Comparison of ENCODE assay signal across 12 cellular contexts in genomic region chr11:68467446-68467845, GRCh38. TPM values are rescaled to one million over a fixed set of nuclear protein-coding genes. Genes with fewer than 3 reads are reported as not detected.
DNase-seq lines count a peak whose midpoint lies in the region; ATAC-seq and TF ChIP-seq lines count a peak whose summit lies in the region.
"Had no signal": no experiment of that assay in that cellular context is flagged by ENCODE, and none has a peak within 500 bp of the region (broad histone marks: within the 10 kb centered on the region; RNA-seq: fewer than 3 reads in every experiment).

No MANE protein-coding gene starts in this region.

- peaks cover 0 to 16% of the 10 kb centered on the region in 2 experiments; a peak in 2 of 3 replicates for H3K36me3 ChIP-seq in HEK293 (ENCODE audit: control insufficient read depth in 2 of 2, insufficient read depth in 1 of 2, low read length in 2 of 2)
- no peaks in the 10 kb centered on the region for H3K36me3 ChIP-seq in psoas muscle (ENCODE audit: insufficient read depth in 1 of 2, low read depth in 1 of 2)
- no peaks in the 10 kb centered on the region for H3K36me3 ChIP-seq in prostate gland

- H3K4me1 Mint-ChIP-seq in central memory CD8-positive, alpha-beta T cell: peaks cover 90% of the 10 kb centered on the region

- peak overlapping the region; percentile 41 for H3K4me3 Mint-ChIP-seq in central memory CD8-positive, alpha-beta T cell

- TF ChIP-seq CTCF in HEK293 (tag by site-specific recombination; IDR thresholded peaks at IDR 0.05) (no peak), psoas muscle (IDR thresholded peaks at IDR 0.05) (no peak), prostate gland (IDR thresholded peaks at IDR 0.05) (no peak)

- no peaks in the 10 kb centered on the region for H3K27me3 Mint-ChIP-seq in central memory CD8-positive, alpha-beta T cell

- intact Hi-C loops in psoas muscle (cut with DNase I): loop anchor here (5.0 to 10.0 kb wide), 3 partner anchors 57 to 110 kb away; no protein-coding TSS in a partner anchor
- intact Hi-C loops in prostate gland (cut with DNase I): no loop called here

- WGBS in psoas muscle, 3 donors: 80 to 92% (median 81%) methylated on average over 8 of the region's 8 CpGs
- 88% methylated on average over 8 of the region's 8 CpGs for WGBS in prostate gland

- CTCF ChIA-PET in HEK293 (lab: Yijun Ruan, JAX): interaction anchor here (0.6 kb wide), 2 partner anchors 210 to 376 kb away, joined by 3 read pairs; no protein-coding TSS in a partner anchor

- no peaks in the 10 kb centered on the region for H3K9me3 Mint-ChIP-seq in central memory CD8-positive, alpha-beta T cell

- POLR2A ChIA-PET in HEK293 (lab: Yijun Ruan, JAX): no interaction called here

- peak; percentile 40 for DNase-seq in activated CD8-positive, alpha-beta memory T cell treated with anti-CD3 and anti-CD28 coated beads, Interleukin-2, amount 50 U/mL, for 48 hours
- DNase-seq in activated CD8-positive, alpha-beta memory T cell treated with anti-CD3 and anti-CD28 coated beads, Interleukin-2, amount 50 U/mL, for 4 hours: no peak
- no peak for DNase-seq in central memory CD8-positive, alpha-beta T cell (ENCODE audit: low spot score in 2 of 2)
- no peak for DNase-seq in psoas muscle
- no peak for DNase-seq in prostate gland (ENCODE audit: low spot score)
- DNase-seq: cortex of kidney, GDM1, HCEC 1CT, IMR-90 had no signal

- H3K4me1 ChIP-seq in HEK293 (ENCODE audit: control insufficient read depth, insufficient read depth, low read length) (peaks cover 13% of the 10 kb centered on the region; the same call in 1 of the 2 replicates), psoas muscle (peaks cover 97% of the 10 kb centered on the region), prostate gland (replicated peaks) (peaks cover 20% of the 10 kb centered on the region)

- H3K9me3 ChIP-seq in HEK293 (ENCODE audit: control insufficient read depth, insufficient read depth, low read depth, low read length) (no peaks in the 10 kb centered on the region), psoas muscle (no peaks in the 10 kb centered on the region), prostate gland (no peaks in the 10 kb centered on the region)

- peaks cover 16% of the 10 kb centered on the region for H3K36me3 Mint-ChIP-seq in central memory CD8-positive, alpha-beta T cell (ENCODE audit: insufficient read depth)

- H3K27ac Mint-ChIP-seq in central memory CD8-positive, alpha-beta T cell (ENCODE audit: low read depth): peak overlapping the region; percentile 80

- H3K27ac ChIP-seq in HEK293 (ENCODE audit: extremely low read depth, low read depth, low read length): no peak overlapping the region
- H3K27ac ChIP-seq in psoas muscle: peak overlapping the region; percentile 44
- no peak overlapping the region for H3K27ac ChIP-seq in prostate gland

- H3K4me3 ChIP-seq in HEK293 (ENCODE audit: low read depth, low read length): no peak overlapping the region
- H3K4me3 ChIP-seq in psoas muscle: peak overlapping the region; percentile 12
- no peak overlapping the region for H3K4me3 ChIP-seq in prostate gland

- H3K27me3 ChIP-seq in psoas muscle (ENCODE audit: insufficient read depth in 3 of 3, low read length in 2 of 3): no peaks in the 10 kb centered on the region
- no peaks in the 10 kb centered on the region for H3K27me3 ChIP-seq in prostate gland (replicated peaks; ENCODE audit: insufficient read depth)

- ATAC-seq in central memory CD8-positive, alpha-beta T cell (replicated peaks; ENCODE audit: extremely low read depth, poor library complexity, severe bottlenecking): no peak
- ATAC-seq in psoas muscle: no peak
- ATAC-seq in HG03469 (IDR thresholded peaks at IDR 0.05; ENCODE audit: unreplicated experiment): no peak
- no peak for ATAC-seq in HG02798 (IDR thresholded peaks at IDR 0.05; ENCODE audit: poor library complexity, unreplicated experiment)

- TF ChIP-seq POLR2A in prostate gland (IDR thresholded peaks at IDR 0.05): no peak

TF ChIP-seq in HEK293, 187 proteins besides CTCF, POLR2A, EP300 and RAD21:
- peak; percentile 67 for TF ChIP-seq ZNF18 (tag by site-specific recombination; IDR thresholded peaks at IDR 0.05)
- TF ChIP-seq ZNF140 (tag by site-specific recombination; IDR thresholded peaks at IDR 0.05): no peak
- no peak for TF ChIP-seq ZBTB10 (tag by site-specific recombination; IDR thresholded peaks at IDR 0.05)
- no peak for TF ChIP-seq ZNF571 (tag by site-specific recombination; IDR thresholded peaks at IDR 0.05)
- no peak for TF ChIP-seq ZNF473 (tag by site-specific recombination; IDR thresholded peaks at IDR 0.05)
- no peak for TF ChIP-seq HOXA7 (CRISPR knock-in tag; IDR thresholded peaks at IDR 0.05; ENCODE audit: borderline replicate concordance)
- no peak for TF ChIP-seq KLF9 (tag by site-specific recombination; IDR thresholded peaks at IDR 0.05; ENCODE audit: low read depth)
- TF ChIP-seq ZNF449 (tag by site-specific recombination; IDR thresholded peaks at IDR 0.05): peak; percentile 93
- TF ChIP-seq ZNF112 (tag by site-specific recombination; IDR thresholded peaks at IDR 0.05): no peak
- TF ChIP-seq, protein P1, sequence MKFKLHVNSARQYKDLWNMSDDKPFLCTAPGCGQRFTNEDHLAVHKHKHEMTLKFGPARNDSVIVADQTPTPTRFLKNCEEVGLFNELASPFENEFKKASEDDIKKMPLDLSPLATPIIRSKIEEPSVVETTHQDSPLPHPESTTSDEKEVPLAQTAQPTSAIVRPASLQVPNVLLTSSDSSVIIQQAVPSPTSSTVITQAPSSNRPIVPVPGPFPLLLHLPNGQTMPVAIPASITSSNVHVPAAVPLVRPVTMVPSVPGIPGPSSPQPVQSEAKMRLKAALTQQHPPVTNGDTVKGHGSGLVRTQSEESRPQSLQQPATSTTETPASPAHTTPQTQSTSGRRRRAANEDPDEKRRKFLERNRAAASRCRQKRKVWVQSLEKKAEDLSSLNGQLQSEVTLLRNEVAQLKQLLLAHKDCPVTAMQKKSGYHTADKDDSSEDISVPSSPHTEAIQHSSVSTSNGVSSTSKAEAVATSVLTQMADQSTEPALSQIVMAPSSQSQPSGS (tag by site-specific recombination; IDR thresholded peaks at IDR 0.05; ENCODE audit: low read depth): no peak
- no peak for TF ChIP-seq ZNF133 (tag by site-specific recombination; IDR thresholded peaks at IDR 0.05)
- no peak for TF ChIP-seq ZNF2 (tag by site-specific recombination; IDR thresholded peaks at IDR 0.05)
TF ChIP-seq in HEK293: peak in this region for 2.

RNA-seq across cellular contexts. Expression of gene PPP6R3, which starts 6.9 kb away (rescaled TPM):
- total RNA-seq in psoas muscle (100 to 1,000 TPM in 1 of 4 donors, 10 to 100 TPM in 3; 58.8 to 102 (median 70.2) TPM), prostate gland (100 to 1,000 TPM; 118 to 146 TPM)
- polyA plus RNA-seq in psoas muscle: 10 to 100 TPM; 19.7 to 43.2 (median 26.8) TPM
